33 cellular contexts compared by ENCODE assay signal in the genomic region with DNA sequence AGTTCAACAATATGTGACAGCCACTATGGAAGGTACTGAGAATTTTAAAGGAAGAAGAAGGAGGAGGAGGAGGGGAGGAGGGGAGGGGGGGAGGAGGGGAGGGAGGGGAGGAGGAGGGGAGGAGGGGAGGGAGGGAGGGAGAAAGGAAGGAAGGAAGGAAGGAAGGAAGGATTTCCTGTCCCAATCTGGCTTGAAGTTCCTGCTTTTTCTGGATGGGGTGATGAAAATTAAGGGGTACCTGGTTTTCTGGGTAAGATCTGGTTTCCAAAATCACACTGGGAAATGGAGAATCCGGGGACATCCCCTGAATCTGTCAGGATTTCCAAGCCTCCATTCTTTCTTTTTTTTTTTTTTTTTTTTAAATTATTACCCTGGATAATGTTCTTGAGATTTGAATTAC.
DNase-seq lines count a peak whose midpoint lies in the region; ATAC-seq, FAIRE-seq and TF ChIP-seq lines count a peak whose summit lies in the region.
"Had no signal": no experiment of that assay in that cellular context is flagged by ENCODE, and none has a peak within 500 bp of the region (broad histone marks: within the 10 kb centered on the region; RNA-seq: fewer than 3 reads in every experiment).

No MANE protein-coding gene starts in this region.

- H3K4me3 ChIP-seq in HepG2 (replicated peaks in 1 of 3; ENCODE audit: insufficient read depth in 1 of 3, low read depth in 2 of 3, low read length in 3 of 3) (no peak overlapping the region), right lobe of liver (no peak overlapping the region), A673 (ENCODE audit: low read depth, low read length, poor library complexity, severe bottlenecking) (no peak overlapping the region), K562 (no peak overlapping the region)
- H3K4me3 ChIP-seq: A549; BLaER1; BLaER1 treated with 17β-estradiol and CSF1 and Interleukin-3, amounts not matched to agents 10 nM and 100 nM had no signal

- DNase-seq in HepG2 (ENCODE audit: low spot score) (no peak), right lobe of liver (no peak), A673 (ENCODE audit: low spot score) (peak; percentile 35), K562 (ENCODE audit: extremely low read depth in 1 of 4, low spot score in 3 of 4) (no peak), Ammon's horn (ENCODE audit: low spot score) (no peak), NCI-H1048 (lab: John Stamatoyannopoulos, UW) (no peak)
- DNase-seq: 8988T; ACHN; AML-193; BE2C; C1 segment of cervical spinal cord; Caco-2; Calu3; CD4-positive, alpha-beta memory T cell; CD4-positive, alpha-beta T cell; CD4-positive, CD25-positive, alpha-beta regulatory T cell; CD8-positive, alpha-beta memory T cell; CD8-positive, alpha-beta T cell; COR-L47; DMS 273 treated with DMSO at 0.1 percent for 48 hours; DMS153; DMS53; DMS79; DMS79 treated with DMSO at 0.1 percent for 48 hours; DND-41; EL had no signal

- WGBS in HepG2 (ENCODE audit: low lambda C conversion rate), result 0% methylated on average over 1 of the region's 1 CpG
- WGBS in right lobe of liver (ENCODE audit: insufficient coverage, low coverage, low lambda C conversion rate, missing lambda C conversion rate), result 33% methylated on average over 1 of the region's 1 CpG
- 0% methylated on average over 1 of the region's 1 CpG for WGBS in K562 (ENCODE audit: insufficient coverage, low coverage, missing lambda C conversion rate)

- no peak overlapping the region for H3K9ac ChIP-seq in HepG2 (ENCODE audit: insufficient read depth, low read depth, low read length)
- H3K9ac ChIP-seq in K562 (ENCODE audit: insufficient read depth in 1 of 2, low read depth in 2 of 2, low read length in 2 of 2), result no peak overlapping the region
- H3K9ac ChIP-seq: BLaER1; BLaER1 treated with 17β-estradiol and CSF1 and Interleukin-3, amounts not matched to agents 10 nM and 100 nM had no signal

- no peaks in the 10 kb centered on the region for H3K79me2 ChIP-seq in HepG2 (ENCODE audit: insufficient read depth, low read length)
- H3K79me2 ChIP-seq in K562 (ENCODE audit: control insufficient read depth, insufficient read depth, low read length), result no peaks in the 10 kb centered on the region

- no peaks in the 10 kb centered on the region for H3K4me1 ChIP-seq in HepG2 (ENCODE audit: insufficient read depth, low read length)
- no peaks in the 10 kb centered on the region for H3K4me1 ChIP-seq in right lobe of liver
- peaks cover 36% of the 10 kb centered on the region for H3K4me1 ChIP-seq in A673 (ENCODE audit: insufficient read depth, low read length, poor library complexity, severe bottlenecking)
- no peaks in the 10 kb centered on the region for H3K4me1 ChIP-seq in K562 (replicated peaks in 1 of 2; ENCODE audit: control insufficient read depth in 2 of 2, insufficient read depth in 2 of 2, low read length in 2 of 2)
- H3K4me1 ChIP-seq: A549; BE2C; BLaER1; BLaER1 treated with 17β-estradiol and CSF1 and Interleukin-3, amounts not matched to agents 10 nM and 100 nM; Caco-2 had no signal

- TF ChIP-seq POLR2A in HepG2 (IDR thresholded peaks at IDR 0.05; ENCODE audit: insufficient read depth in 1 of 2, low read depth in 2 of 2, low read length in 2 of 2), result no peak
- TF ChIP-seq POLR2A in right lobe of liver (IDR thresholded peaks at IDR 0.05), result no peak
- no peak for TF ChIP-seq POLR2A in K562 (conservative IDR thresholded peaks at IDR 0.05)

- POLR2A ChIA-PET in HepG2 (lab: Yijun Ruan, JAX), result no interaction called here
- POLR2A ChIA-PET in A673 (lab: Charles Lee; ENCODE audit: low non-redundant PET), result no interaction called here
- POLR2A ChIA-PET in K562 (lab: Yijun Ruan, JAX), result no interaction called here

- no peak for TF ChIP-seq CTCF in HepG2 (CRISPR knock-in tag; IDR thresholded peaks at IDR 0.05)
- TF ChIP-seq CTCF in right lobe of liver (IDR thresholded peaks at IDR 0.05), result no peak
- TF ChIP-seq CTCF in A673 (conservative IDR thresholded peaks at IDR 0.05; ENCODE audit: low read depth, low read length), result no peak
- TF ChIP-seq CTCF in K562 (IDR thresholded peaks at IDR 0.05 in 2 of 3, conservative IDR thresholded peaks at IDR 0.05 in 1 of 3; ENCODE audit: insufficient read depth in 2 of 3, low read depth in 1 of 3, low read length in 3 of 3), result no peak

- no peak for ATAC-seq in HepG2
- no peak for ATAC-seq in right lobe of liver
- ATAC-seq in K562, result no peak
- ATAC-seq: A549; CD8-positive, alpha-beta T cell had no signal

- FAIRE-seq in HepG2 (lab: Jason Lieb, UNC), result no peak
- FAIRE-seq in K562 (lab: Jason Lieb, UNC), result no peak
- FAIRE-seq: A204.1, A549, D721Med had no signal

- H4K20me1 ChIP-seq in HepG2 (ENCODE audit: insufficient read depth, low read length) (no peaks in the 10 kb centered on the region), K562 (replicated peaks; ENCODE audit: control insufficient read depth, insufficient read depth, low read length) (no peaks in the 10 kb centered on the region)
- H4K20me1 ChIP-seq: BLaER1; BLaER1 treated with 17β-estradiol and CSF1 and Interleukin-3, amounts not matched to agents 10 nM and 100 nM had no signal

- BruUV-seq in HepG2 (replicated peaks; lab: Mats Ljungman, UMichigan) (no TSS peak), A673 (replicated peaks; lab: Mats Ljungman, UMichigan) (no TSS peak), K562 (replicated peaks; lab: Mats Ljungman, UMichigan) (no TSS peak)

- H3K36me3 ChIP-seq in HepG2 (replicated peaks in 1 of 2; ENCODE audit: control insufficient read depth in 1 of 2, insufficient read depth in 2 of 2, low read length in 2 of 2) (no peaks in the 10 kb centered on the region), right lobe of liver (no peaks in the 10 kb centered on the region), A673 (ENCODE audit: insufficient read depth, low read length, poor library complexity, severe bottlenecking) (no peaks in the 10 kb centered on the region), K562 (ENCODE audit: control insufficient read depth, insufficient read depth, low read length) (no peaks in the 10 kb centered on the region)
- H3K36me3 ChIP-seq: BE2C; BLaER1; BLaER1 treated with 17β-estradiol and CSF1 and Interleukin-3, amounts not matched to agents 10 nM and 100 nM had no signal

- H3K9me1 ChIP-seq in K562 (ENCODE audit: control insufficient read depth, insufficient read depth, low read length), result peaks cover 3% of the 10 kb centered on the region

- no peak for TF ChIP-seq RAD21 in HepG2 (CRISPR knock-in tag; IDR thresholded peaks at IDR 0.05)
- TF ChIP-seq RAD21 in K562 (CRISPR knock-in tag; conservative IDR thresholded peaks at IDR 0.05 in 1 of 2, IDR thresholded peaks at IDR 0.05 in 1 of 2), result no peak

- CTCF ChIA-PET in HepG2 (lab: Yijun Ruan, JAX; ENCODE audit: low intra/inter-chr PET ratio, low total read pairs) (no interaction called here), A673 (lab: Charles Lee) (interaction anchor here (0.5 kb wide), 1 partner anchor 97 kb away, joined by 16 read pairs; no protein-coding TSS in a partner anchor), K562 (lab: Yijun Ruan, JAX; ENCODE audit: low intra/inter-chr PET ratio) (no interaction called here)

- H3K9me3 ChIP-seq in HepG2 (ENCODE audit: low read length) (no peaks in the 10 kb centered on the region), right lobe of liver (no peaks in the 10 kb centered on the region), A673 (ENCODE audit: low read depth, low read length, poor library complexity, severe bottlenecking) (no peaks in the 10 kb centered on the region), K562 (replicated peaks; ENCODE audit: control insufficient read depth, insufficient read depth, low read depth, low read length) (no peaks in the 10 kb centered on the region)
- H3K9me3 ChIP-seq: A549; BE2C; BLaER1; BLaER1 treated with 17β-estradiol and CSF1 and Interleukin-3, amounts not matched to agents 10 nM and 100 nM; Caco-2 had no signal

- H3K27me3 ChIP-seq in HepG2 (ENCODE audit: control insufficient read depth in 1 of 2, insufficient read depth in 2 of 2, low read length in 2 of 2) (peaks cover 0 to 4% of the 10 kb centered on the region in 2 experiments; a peak in 1 of 5 replicates), right lobe of liver (no peaks in the 10 kb centered on the region), A673 (replicated peaks; ENCODE audit: insufficient read depth, low read depth, low read length, poor library complexity) (no peaks in the 10 kb centered on the region), K562 (ENCODE audit: control insufficient read depth in 2 of 2, insufficient read depth in 2 of 2, low read length in 2 of 2) (no peaks in the 10 kb centered on the region; a peak in 1 of 5 replicates)
- H3K27me3 ChIP-seq: BE2C; BLaER1; BLaER1 treated with 17β-estradiol and CSF1 and Interleukin-3, amounts not matched to agents 10 nM and 100 nM had no signal

- H3K27ac ChIP-seq in HepG2 (ENCODE audit: extremely low read length, insufficient read depth, low read length) (no peak overlapping the region), right lobe of liver (no peak overlapping the region), A673 (ENCODE audit: low read depth, low read length, poor library complexity, severe bottlenecking) (no peak overlapping the region), K562 (ENCODE audit: extremely low read depth, low read depth, low read length) (no peak overlapping the region)
- H3K27ac ChIP-seq: 22Rv1; A549; BLaER1; BLaER1 treated with 17β-estradiol and CSF1 and Interleukin-3, amounts not matched to agents 10 nM and 100 nM; C4-2B had no signal

- in situ Hi-C loops in HepG2 (cut with HindIII; ENCODE audit: extremely low pct_ligation_motif_present, low pct_unique_long_range_greater_than_20kb), result no loop called here
- in situ Hi-C loops in K562 (cut with MboI), result no loop called here

- H2AFZ ChIP-seq in HepG2 (ENCODE audit: low read length), result no peak overlapping the region
- no peak overlapping the region for H2AFZ ChIP-seq in K562 (ENCODE audit: low read depth, low read length)

- TF ChIP-seq EP300 in HepG2 (IDR thresholded peaks at IDR 0.05; ENCODE audit: low read depth in 2 of 2, low read length in 2 of 2) (no peak), HepG2 (CRISPR knock-in tag; IDR thresholded peaks at IDR 0.05; ENCODE audit: borderline replicate concordance) (no peak), K562 (IDR thresholded peaks at IDR 0.05; ENCODE audit: low read length) (no peak)

- intact Hi-C loops in HepG2 (cut with micrococcal nuclease; ENCODE audit: unreplicated experiment) (no loop called here), right lobe of liver (cut with DNase I) (no loop called here), A673 (cut with micrococcal nuclease; ENCODE audit: unreplicated experiment) (no loop called here), K562 (cut with micrococcal nuclease) (no loop called here)

- no peak overlapping the region for H3K4me2 ChIP-seq in HepG2 (ENCODE audit: low read depth, low read length)
- no peak overlapping the region for H3K4me2 ChIP-seq in K562 (ENCODE audit: insufficient read depth, low read length)
- H3K4me2 ChIP-seq: A549; BLaER1; BLaER1 treated with 17β-estradiol and CSF1 and Interleukin-3, amounts not matched to agents 10 nM and 100 nM had no signal

TF ChIP-seq in HepG2, 621 proteins besides CTCF, POLR2A, EP300 and RAD21 (continues in another document):
- TF ChIP-seq U2AF1 (optimal IDR thresholded peaks at IDR 0.05; ENCODE audit: low read depth, low read length), result no peak
- TF ChIP-seq SP5 (CRISPR knock-in tag; IDR thresholded peaks at IDR 0.05; ENCODE audit: borderline replicate concordance, low read depth), result no peak

TF ChIP-seq in K562, 482 proteins besides CTCF, POLR2A, EP300 and RAD21 (continues in another document):
- no peak for TF ChIP-seq NFRKB (IDR thresholded peaks at IDR 0.05; ENCODE audit: low read depth)
- TF ChIP-seq PCBP2 (IDR thresholded peaks at IDR 0.05; ENCODE audit: low read depth, low read length, poor library complexity, severe bottlenecking), result peak; percentile 69

Comparison
In these comparisons a context has a peak if more than half of its experiments do, and no peak if none do; other contexts are left out.
1. Of the 241 proteins assayed by ChIP-seq in both HepG2 and K562: peak only in HepG2: none; only in K562: none; in both: HNRNPK, PCBP1 and PCBP2; in neither: 238.